Comparison of ENCODE assay signal across 27 cellular contexts in the genomic region with DNA sequence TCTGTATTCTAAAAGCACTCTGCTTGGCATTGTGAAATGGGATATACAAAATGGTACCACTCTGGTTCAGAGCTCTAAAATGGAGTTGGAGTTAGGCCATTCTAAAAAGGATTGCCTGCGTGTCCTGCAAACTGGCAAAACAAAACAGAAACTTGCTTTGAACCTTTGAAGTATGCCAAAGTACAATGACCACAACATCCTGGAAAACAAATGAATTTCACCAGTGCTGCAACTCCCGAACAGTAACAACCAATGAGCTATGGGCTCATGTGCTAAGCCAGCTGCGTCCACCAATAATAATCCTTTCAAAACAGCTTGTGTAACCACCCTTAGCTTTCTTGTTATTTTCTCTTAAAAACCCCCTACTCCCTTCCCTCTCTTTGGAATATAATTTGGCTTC.
"Had no signal": no experiment of that assay in that cellular context is flagged by ENCODE, and none has a peak within 500 bp of the region (broad histone marks: within the 10 kb centered on the region; RNA-seq: fewer than 3 reads in every experiment).

No MANE protein-coding gene starts in this region.

- H3K4me1 Mint-ChIP-seq: activated naive CD4-positive, alpha-beta T cell treated with anti-CD3 and anti-CD28 coated beads, Interleukin-2, amount 10 ng/mL, durations not matched to agents 7 days and 5 days; activated naive CD8-positive, alpha-beta T cell treated with anti-CD3 and anti-CD28 coated beads, Interleukin-2, amount 10 ng/mL, durations not matched to agents 7 days and 5 days; memory B cell; stimulated activated effector memory CD8-positive, alpha-beta T cell treated with anti-CD3 and anti-CD28 coated beads, Interleukin-12 subunit alpha, Interleukin-12 subunit beta, amount 100 ng/mL, for 72 hours; T-helper 17 cell had no signal

- H3K27ac Mint-ChIP-seq: activated CD4-positive, alpha-beta memory T cell treated with anti-CD3 and anti-CD28 coated beads, Interleukin-2, amount 10 ng/mL, durations not matched to agents 7 days and 5 days; activated CD4-positive, alpha-beta T cell treated with anti-CD3 and anti-CD28 coated beads, Interleukin-2, amount 10 ng/mL, durations not matched to agents 7 days and 5 days; activated naive CD4-positive, alpha-beta T cell treated with anti-CD3 and anti-CD28 coated beads, Interleukin-2, amount 10 ng/mL, durations not matched to agents 7 days and 5 days; activated naive CD8-positive, alpha-beta T cell treated with anti-CD3 and anti-CD28 coated beads, Interleukin-2, amount 10 ng/mL, durations not matched to agents 7 days and 5 days; activated T-cell treated with anti-CD3 and anti-CD28 coated beads, Interleukin-2, amount 50 U/mL, for 24 hours; endodermal cell; memory B cell; naive thymus-derived CD4-positive, alpha-beta T cell; stimulated activated effector memory CD8-positive, alpha-beta T cell treated with anti-CD3 and anti-CD28 coated beads, Interleukin-12 subunit alpha, Interleukin-12 subunit beta, amount 100 ng/mL, for 72 hours; stimulated activated naive CD8-positive, alpha-beta T cell treated with anti-CD3 and anti-CD28 coated beads, Interleukin-15, Interleukin-2, amounts not matched to agents 100 ng/mL and 50 ng/mL, for 24 hours; T-helper 17 cell had no signal

- DNase-seq: activated CD4-positive, alpha-beta memory T cell treated with anti-CD3 and anti-CD28 coated beads, Interleukin-2, amount 10 ng/mL, durations not matched to agents 7 days and 5 days; activated CD4-positive, alpha-beta T cell treated with anti-CD3 and anti-CD28 coated beads, Interleukin-2, amount 10 ng/mL, durations not matched to agents 7 days and 5 days; activated CD8-positive, alpha-beta memory T cell treated with anti-CD3 and anti-CD28 coated beads, Interleukin-2, amount 50 U/mL, for 48 hours; activated gamma-delta T cell; activated naive CD4-positive, alpha-beta T cell treated with anti-CD3 and anti-CD28 coated beads, Interleukin-2, amount 10 ng/mL, durations not matched to agents 7 days and 5 days; activated naive CD8-positive, alpha-beta T cell treated with anti-CD3 and anti-CD28 coated beads, Interleukin-2, amount 10 ng/mL, durations not matched to agents 7 days and 5 days; activated T-cell treated with anti-CD3 and anti-CD28 coated beads, Interleukin-2, amount 50 U/mL, for 24 hours; brain microvascular endothelial cell; central memory CD4-positive, alpha-beta T cell; endodermal cell; esophagus squamous epithelium; foreskin melanocyte; midbrain; naive thymus-derived CD4-positive, alpha-beta T cell; ovary; retina; sigmoid colon; small intestine; stimulated activated CD4-positive, alpha-beta T cell treated with anti-CD3 and anti-CD28 coated beads, Interleukin-4, amount 100 ng/mL, for 24 hours; T-helper 17 cell; T1000; WERI-Rb-1 had no signal

- H3K4me1 ChIP-seq: sigmoid colon had no signal

- H3K27ac ChIP-seq: brain microvascular endothelial cell, esophagus squamous epithelium, ovary, sigmoid colon, WERI-Rb-1 had no signal

- FAIRE-seq: astrocyte, small intestine had no signal

- H3K36me3 ChIP-seq: brain microvascular endothelial cell, esophagus squamous epithelium, ovary, sigmoid colon, WERI-Rb-1 had no signal

- H3K4me3 Mint-ChIP-seq: activated CD4-positive, alpha-beta memory T cell treated with anti-CD3 and anti-CD28 coated beads, Interleukin-2, amount 10 ng/mL, durations not matched to agents 7 days and 5 days; activated CD4-positive, alpha-beta T cell treated with anti-CD3 and anti-CD28 coated beads, Interleukin-2, amount 10 ng/mL, durations not matched to agents 7 days and 5 days; activated naive CD4-positive, alpha-beta T cell treated with anti-CD3 and anti-CD28 coated beads, Interleukin-2, amount 10 ng/mL, durations not matched to agents 7 days and 5 days; activated naive CD8-positive, alpha-beta T cell treated with anti-CD3 and anti-CD28 coated beads, Interleukin-2, amount 10 ng/mL, durations not matched to agents 7 days and 5 days; activated T-cell treated with anti-CD3 and anti-CD28 coated beads, Interleukin-2, amount 50 U/mL, for 24 hours; endodermal cell; memory B cell; naive thymus-derived CD4-positive, alpha-beta T cell; stimulated activated effector memory CD8-positive, alpha-beta T cell treated with anti-CD3 and anti-CD28 coated beads, Interleukin-12 subunit alpha, Interleukin-12 subunit beta, amount 100 ng/mL, for 72 hours; stimulated activated naive CD8-positive, alpha-beta T cell treated with anti-CD3 and anti-CD28 coated beads, Interleukin-15, Interleukin-2, amounts not matched to agents 100 ng/mL and 50 ng/mL, for 24 hours; T-helper 17 cell had no signal

- H3K9me3 ChIP-seq: esophagus squamous epithelium, ovary, sigmoid colon had no signal

- H3K27me3 ChIP-seq: brain microvascular endothelial cell, esophagus squamous epithelium, ovary, sigmoid colon had no signal

- H3K4me3 ChIP-seq: esophagus squamous epithelium, ovary, sigmoid colon had no signal

- H3K36me3 Mint-ChIP-seq: activated naive CD4-positive, alpha-beta T cell treated with anti-CD3 and anti-CD28 coated beads, Interleukin-2, amount 10 ng/mL, durations not matched to agents 7 days and 5 days; activated naive CD8-positive, alpha-beta T cell treated with anti-CD3 and anti-CD28 coated beads, Interleukin-2, amount 10 ng/mL, durations not matched to agents 7 days and 5 days; memory B cell had no signal

- H3K9me3 Mint-ChIP-seq: activated CD4-positive, alpha-beta memory T cell treated with anti-CD3 and anti-CD28 coated beads, Interleukin-2, amount 10 ng/mL, durations not matched to agents 7 days and 5 days; activated CD4-positive, alpha-beta T cell treated with anti-CD3 and anti-CD28 coated beads, Interleukin-2, amount 10 ng/mL, durations not matched to agents 7 days and 5 days; activated naive CD4-positive, alpha-beta T cell treated with anti-CD3 and anti-CD28 coated beads, Interleukin-2, amount 10 ng/mL, durations not matched to agents 7 days and 5 days; activated naive CD8-positive, alpha-beta T cell treated with anti-CD3 and anti-CD28 coated beads, Interleukin-2, amount 10 ng/mL, durations not matched to agents 7 days and 5 days; activated T-cell treated with anti-CD3 and anti-CD28 coated beads, Interleukin-2, amount 50 U/mL, for 24 hours; endodermal cell; memory B cell; stimulated activated effector memory CD8-positive, alpha-beta T cell treated with anti-CD3 and anti-CD28 coated beads, Interleukin-12 subunit alpha, Interleukin-12 subunit beta, amount 100 ng/mL, for 72 hours; stimulated activated naive CD8-positive, alpha-beta T cell treated with anti-CD3 and anti-CD28 coated beads, Interleukin-15, Interleukin-2, amounts not matched to agents 100 ng/mL and 50 ng/mL, for 24 hours had no signal

- ATAC-seq: activated CD4-positive, CD25-positive, alpha-beta regulatory T cell treated with anti-CD3 and anti-CD28 coated beads, Interleukin-2, amount 50 U/mL, for 24 hours; naive thymus-derived CD4-positive, alpha-beta T cell; stimulated activated effector memory CD8-positive, alpha-beta T cell treated with anti-CD3 and anti-CD28 coated beads, Interleukin-12 subunit alpha, Interleukin-12 subunit beta, amount 100 ng/mL, for 72 hours; T-helper 17 cell had no signal
